14 cellular contexts compared by ENCODE assay signal in the genomic region with DNA sequence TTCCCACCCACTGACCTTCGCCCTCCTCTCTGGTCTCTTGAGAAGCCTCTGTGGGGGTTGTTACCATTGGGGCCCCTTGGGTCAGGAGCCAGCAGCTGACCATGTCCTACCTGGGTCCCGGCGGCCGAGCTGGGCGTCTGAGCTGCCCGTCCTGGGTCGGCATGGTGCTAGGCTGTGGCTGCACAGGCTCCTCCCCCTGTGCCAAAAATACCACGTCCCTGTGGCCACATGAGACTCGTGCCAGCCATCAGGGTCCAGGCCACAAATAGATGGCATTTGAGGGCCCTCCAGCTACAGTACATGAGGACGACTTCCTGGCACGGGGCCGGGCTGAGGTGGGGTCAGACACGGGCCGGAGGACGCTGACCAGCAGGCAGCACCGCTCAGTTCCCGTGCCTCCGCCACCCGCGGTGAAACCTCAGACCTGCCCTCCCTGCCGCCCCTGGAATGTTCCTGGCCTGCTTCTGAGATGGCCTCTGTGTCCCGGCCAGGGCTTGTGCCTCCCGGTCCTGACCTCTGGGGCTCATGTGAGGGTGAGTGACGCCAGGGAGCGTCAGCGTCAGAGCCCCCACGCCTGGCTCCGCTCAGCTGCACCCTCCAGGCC. TPM values are rescaled to one million over a fixed set of nuclear protein-coding genes. Genes with fewer than 3 reads are reported as not detected.
"Had no signal": no experiment of that assay in that cellular context is flagged by ENCODE, and none has a peak within 500 bp of the region (broad histone marks: within the 10 kb centered on the region; RNA-seq: fewer than 3 reads in every experiment).

A gene with protein sequence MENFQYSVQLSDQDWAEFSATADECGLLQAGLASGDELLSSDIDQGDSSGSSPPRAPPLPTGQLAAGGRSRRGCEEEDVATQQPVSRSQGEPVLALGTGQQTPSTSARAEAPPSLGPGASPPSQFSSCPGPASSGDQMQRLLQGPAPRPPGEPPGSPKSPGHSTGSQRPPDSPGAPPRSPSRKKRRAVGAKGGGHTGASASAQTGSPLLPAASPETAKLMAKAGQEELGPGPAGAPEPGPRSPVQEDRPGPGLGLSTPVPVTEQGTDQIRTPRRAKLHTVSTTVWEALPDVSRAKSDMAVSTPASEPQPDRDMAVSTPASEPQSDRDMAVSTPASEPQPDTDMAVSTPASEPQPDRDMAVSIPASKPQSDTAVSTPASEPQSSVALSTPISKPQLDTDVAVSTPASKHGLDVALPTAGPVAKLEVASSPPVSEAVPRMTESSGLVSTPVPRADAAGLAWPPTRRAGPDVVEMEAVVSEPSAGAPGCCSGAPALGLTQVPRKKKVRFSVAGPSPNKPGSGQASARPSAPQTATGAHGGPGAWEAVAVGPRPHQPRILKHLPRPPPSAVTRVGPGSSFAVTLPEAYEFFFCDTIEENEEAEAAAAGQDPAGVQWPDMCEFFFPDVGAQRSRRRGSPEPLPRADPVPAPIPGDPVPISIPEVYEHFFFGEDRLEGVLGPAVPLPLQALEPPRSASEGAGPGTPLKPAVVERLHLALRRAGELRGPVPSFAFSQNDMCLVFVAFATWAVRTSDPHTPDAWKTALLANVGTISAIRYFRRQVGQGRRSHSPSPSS (minus strand): TSS at position 139 of the 604 bp plus-strand sequence. CDS start 1,064 bp downstream, outside the sequence.

- H3K36me3 Mint-ChIP-seq: activated CD4-positive, alpha-beta memory T cell treated with anti-CD3 and anti-CD28 coated beads for 36 hours had no signal

- H3K36me3 ChIP-seq: cardiac muscle cell, pancreas, upper lobe of left lung had no signal

- H3K27ac ChIP-seq: cardiac muscle cell, pancreas, upper lobe of left lung had no signal

- H3K4me1 ChIP-seq: pancreas had no signal

- H3K9me3 ChIP-seq: pancreas, upper lobe of left lung had no signal

- H3K4me3 Mint-ChIP-seq: activated CD4-positive, alpha-beta memory T cell treated with anti-CD3 and anti-CD28 coated beads for 36 hours had no signal

- DNase-seq: activated CD4-positive, alpha-beta memory T cell treated with anti-CD3 and anti-CD28 coated beads for 36 hours; activated CD4-positive, alpha-beta T cell treated with anti-CD3 and anti-CD28 coated beads for 1 hour; foreskin melanocyte; retina; stimulated activated CD4-positive, alpha-beta T cell treated with anti-CD3 and anti-CD28 coated beads, Interleukin-2, amount 100 ng/mL, for 24 hours; stimulated activated naive CD4-positive, alpha-beta T cell treated with Interleukin-2 at 50 U/mL for 16 hours; T-helper 9 cell had no signal

- H3K9me3 Mint-ChIP-seq: activated CD4-positive, alpha-beta memory T cell treated with anti-CD3 and anti-CD28 coated beads for 36 hours had no signal

- H3K4me3 ChIP-seq: cardiac muscle cell, pancreas, upper lobe of left lung had no signal

- FAIRE-seq: colon, keratinocyte, pancreas had no signal

- H3K27ac Mint-ChIP-seq: activated CD4-positive, alpha-beta memory T cell treated with anti-CD3 and anti-CD28 coated beads for 36 hours had no signal

- ATAC-seq: pancreas had no signal

- H3K27me3 ChIP-seq: pancreas had no signal

RNA-seq across cellular contexts. Expression of the gene that starts here (rescaled TPM):
- total RNA-seq: activated CD4-positive, alpha-beta memory T cell treated with anti-CD3 and anti-CD28 coated beads for 36 hours; mesenteric fat pad had no signal
- polyA plus RNA-seq: keratinocyte, neural cell had no signal
